27 cellular contexts compared by ENCODE assay signal in the genomic region with DNA sequence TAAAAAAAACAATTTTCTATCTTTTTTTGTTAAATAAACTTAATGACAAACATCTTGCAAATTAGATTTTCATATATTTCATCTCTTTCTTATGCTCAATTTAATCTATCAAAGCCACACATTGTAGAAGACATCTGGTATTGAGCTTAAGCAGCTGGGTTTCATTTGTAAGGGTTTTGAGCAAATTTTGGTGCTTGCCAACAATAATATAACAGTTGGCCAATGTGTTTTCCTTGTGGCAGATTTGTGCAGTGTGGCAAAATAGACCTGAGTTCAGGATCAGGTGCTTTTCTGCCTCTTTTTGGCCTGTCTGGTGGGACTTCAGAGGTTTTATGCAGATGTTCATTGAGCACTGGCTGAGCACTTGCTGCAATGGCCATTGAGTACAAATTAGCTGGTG.
DNase-seq lines count a peak whose midpoint lies in the region; ATAC-seq and TF ChIP-seq lines count a peak whose summit lies in the region.
"Had no signal": no experiment of that assay in that cellular context is flagged by ENCODE, and none has a peak within 500 bp of the region (broad histone marks: within the 10 kb centered on the region; RNA-seq: fewer than 3 reads in every experiment).

No MANE protein-coding gene starts in this region.

- H3K4me1 ChIP-seq in A673 (ENCODE audit: insufficient read depth, low read length, poor library complexity, severe bottlenecking) = peaks cover 30% of the 10 kb centered on the region
- H3K4me1 ChIP-seq: SJSA1, transverse colon had no signal

- no peak overlapping the region for H3K4me3 Mint-ChIP-seq in immature natural killer cell
- H3K4me3 Mint-ChIP-seq: activated CD4-positive, alpha-beta T cell treated with anti-CD3 and anti-CD28 coated beads, Interleukin-2, amount 10 ng/mL, durations not matched to agents 24 days and 14 days; activated naive CD4-positive, alpha-beta T cell treated with anti-CD3 and anti-CD28 coated beads, Interleukin-2, amount 10 ng/mL, durations not matched to agents 7 days and 5 days had no signal

- H3K27me3 Mint-ChIP-seq in immature natural killer cell (ENCODE audit: low read depth in 3 of 3) = no peaks in the 10 kb centered on the region
- H3K27me3 Mint-ChIP-seq: activated CD4-positive, alpha-beta T cell treated with anti-CD3 and anti-CD28 coated beads, Interleukin-2, amount 10 ng/mL, durations not matched to agents 24 days and 14 days; activated naive CD4-positive, alpha-beta T cell treated with anti-CD3 and anti-CD28 coated beads, Interleukin-2, amount 10 ng/mL, durations not matched to agents 7 days and 5 days had no signal

- POLR2A ChIA-PET in A673 (lab: Charles Lee; ENCODE audit: low non-redundant PET) = no interaction called here

- CTCF ChIA-PET in A673 (lab: Charles Lee) = no interaction called here

- no TSS peak for BruUV-seq in A673 (replicated peaks; lab: Mats Ljungman, UMichigan)

- DNase-seq in A673 (ENCODE audit: low spot score) (peak; percentile 32), NCI-H446 treated with DMSO at 0.1 percent for 48 hours (lab: John Stamatoyannopoulos, UW) (peak; percentile 23), cardiac fibroblast (ENCODE audit: low read depth in 2 of 2) (peak; percentile 39 to 40), iris pigment epithelial cell (ENCODE audit: low read depth) (peak; percentile 8), left colon (no peak), immature natural killer cell (no peak), C1 segment of cervical spinal cord (lab: John Stamatoyannopoulos, UW) (no peak)
- DNase-seq: activated CD4-positive, alpha-beta T cell treated with anti-CD3 and anti-CD28 coated beads, Interleukin-2, amount 10 ng/mL, durations not matched to agents 24 days and 14 days; activated naive CD4-positive, alpha-beta T cell treated with anti-CD3 and anti-CD28 coated beads, Interleukin-2, amount 10 ng/mL, durations not matched to agents 7 days and 5 days; aorta; Calu3; cortex of kidney; EL; GOT3; left ventricle myocardium superior; NCI-H1417; NCI-H510A treated with DMSO at 0.1 percent for 48 hours; retina; stimulated activated CD4-positive, alpha-beta T cell treated with anti-CD3 and anti-CD28 coated beads, Interleukin-12 subunit alpha, Interleukin-12 subunit beta, amount 100 ng/mL, for 4 hours; stimulated activated CD4-positive, alpha-beta T cell treated with anti-CD3 and anti-CD28 coated beads, Interleukin-4, amount 100 ng/mL, for 4 hours; stimulated activated naive CD8-positive, alpha-beta T cell treated with anti-CD3 and anti-CD28 coated beads, Interleukin-15, Interleukin-2, amounts not matched to agents 100 U/mL and 50 U/mL, for 24 hours; transverse colon had no signal

- peaks cover 0 to 2% of the 10 kb centered on the region in 2 donors for H3K4me1 Mint-ChIP-seq in immature natural killer cell
- H3K4me1 Mint-ChIP-seq: activated CD4-positive, alpha-beta T cell treated with anti-CD3 and anti-CD28 coated beads, Interleukin-2, amount 10 ng/mL, durations not matched to agents 24 days and 14 days; activated naive CD4-positive, alpha-beta T cell treated with anti-CD3 and anti-CD28 coated beads, Interleukin-2, amount 10 ng/mL, durations not matched to agents 7 days and 5 days had no signal

- H3K27ac Mint-ChIP-seq in immature natural killer cell = no peak overlapping the region
- H3K27ac Mint-ChIP-seq: activated CD4-positive, alpha-beta T cell treated with anti-CD3 and anti-CD28 coated beads, Interleukin-2, amount 10 ng/mL, durations not matched to agents 24 days and 14 days; activated naive CD4-positive, alpha-beta T cell treated with anti-CD3 and anti-CD28 coated beads, Interleukin-2, amount 10 ng/mL, durations not matched to agents 7 days and 5 days had no signal

- no peak overlapping the region for H3K4me3 ChIP-seq in A673 (ENCODE audit: low read depth, low read length, poor library complexity, severe bottlenecking)
- H3K4me3 ChIP-seq in cardiac fibroblast (replicated peaks in 1 of 2; ENCODE audit: low read depth in 2 of 2, low read length in 2 of 2) = no peak overlapping the region
- H3K4me3 ChIP-seq: BLaER1 treated with 17β-estradiol and CSF1 and Interleukin-3, amounts not matched to agents 10 nM and 100 nM; hepatocyte; SJSA1; transverse colon had no signal

- no peak for ATAC-seq in left colon
- ATAC-seq in GM21619 (IDR thresholded peaks at IDR 0.05; ENCODE audit: unreplicated experiment) = no peak
- ATAC-seq: left ventricle myocardium superior; stimulated activated naive CD8-positive, alpha-beta T cell treated with anti-CD3 and anti-CD28 coated beads, Interleukin-15, Interleukin-2, amounts not matched to agents 100 U/mL and 50 U/mL, for 24 hours had no signal

- H3K27ac ChIP-seq in A673 (ENCODE audit: low read depth, low read length, poor library complexity, severe bottlenecking) = no peak overlapping the region
- H3K27ac ChIP-seq: BLaER1 treated with 17β-estradiol and CSF1 and Interleukin-3, amounts not matched to agents 10 nM and 100 nM; hepatocyte; neutrophil; SJSA1; transverse colon had no signal

- intact Hi-C loops in A673 (cut with micrococcal nuclease; ENCODE audit: unreplicated experiment) = no loop called here
- intact Hi-C loops in left colon (cut with DNase I, micrococcal nuclease) = no loop called here

- H3K27me3 ChIP-seq in A673 (replicated peaks; ENCODE audit: insufficient read depth, low read depth, low read length, poor library complexity) = no peaks in the 10 kb centered on the region
- H3K27me3 ChIP-seq: BLaER1 treated with 17β-estradiol and CSF1 and Interleukin-3, amounts not matched to agents 10 nM and 100 nM; hepatocyte; neutrophil; transverse colon had no signal

- no peaks in the 10 kb centered on the region for H3K36me3 Mint-ChIP-seq in immature natural killer cell
- H3K36me3 Mint-ChIP-seq: activated naive CD4-positive, alpha-beta T cell treated with anti-CD3 and anti-CD28 coated beads, Interleukin-2, amount 10 ng/mL, durations not matched to agents 7 days and 5 days had no signal

- H3K9me3 Mint-ChIP-seq in immature natural killer cell = no peaks in the 10 kb centered on the region
- H3K9me3 Mint-ChIP-seq: activated CD4-positive, alpha-beta T cell treated with anti-CD3 and anti-CD28 coated beads, Interleukin-2, amount 10 ng/mL, durations not matched to agents 24 days and 14 days; activated naive CD4-positive, alpha-beta T cell treated with anti-CD3 and anti-CD28 coated beads, Interleukin-2, amount 10 ng/mL, durations not matched to agents 7 days and 5 days had no signal

- TF ChIP-seq CTCF in A673 (conservative IDR thresholded peaks at IDR 0.05; ENCODE audit: low read depth, low read length) = no peak
- no peak for TF ChIP-seq CTCF in cardiac fibroblast (IDR thresholded peaks at IDR 0.05; ENCODE audit: low read depth, low read length)

- no peaks in the 10 kb centered on the region for H3K36me3 ChIP-seq in A673 (ENCODE audit: insufficient read depth, low read length, poor library complexity, severe bottlenecking)
- H3K36me3 ChIP-seq: BLaER1 treated with 17β-estradiol and CSF1 and Interleukin-3, amounts not matched to agents 10 nM and 100 nM; neutrophil; SJSA1; transverse colon had no signal

- H3K9me3 ChIP-seq in A673 (ENCODE audit: low read depth, low read length, poor library complexity, severe bottlenecking) = no peaks in the 10 kb centered on the region
- H3K9me3 ChIP-seq: neutrophil, SJSA1, transverse colon had no signal

Comparison
In these comparisons a context has a peak if more than half of its experiments do, and no peak if none do; other contexts are left out.
1. DNase-seq: peak in A673 (single experiment), NCI-H446 treated with DMSO at 0.1 percent for 48 hours (single experiment), cardiac fibroblast (2 of 2) and iris pigment epithelial cell (single experiment); none in left colon (0 of 2), immature natural killer cell (0 of 3) and C1 segment of cervical spinal cord (0 of 14).